Comparison of ENCODE assay signal across 32 cellular contexts in genomic region chr15:28998511-28998910, GRCh38.
DNase-seq lines count a peak whose midpoint lies in the region; ATAC-seq and TF ChIP-seq lines count a peak whose summit lies in the region.
"Had no signal": no experiment of that assay in that cellular context is flagged by ENCODE, and none has a peak within 500 bp of the region (broad histone marks: within the 10 kb centered on the region; RNA-seq: fewer than 3 reads in every experiment).

No MANE protein-coding gene starts in this region.

- H3K4me2 ChIP-seq in mammary epithelial cell (ENCODE audit: insufficient read depth, low read depth, low read length): no peak overlapping the region
- H3K4me2 ChIP-seq: GM23338, neural progenitor cell, smooth muscle cell had no signal

- no peaks in the 10 kb centered on the region for H3K79me2 ChIP-seq in mammary epithelial cell (ENCODE audit: insufficient read depth, low read length)
- H3K79me2 ChIP-seq: parathyroid adenoma had no signal

- dilution Hi-C loops in mammary epithelial cell (cut with HindIII; ENCODE audit: low sequenced_read_pairs): loop anchor here (5.0 kb wide), 1 partner anchor 54 kb away; no protein-coding TSS in a partner anchor

- H3K36me3 ChIP-seq in mammary epithelial cell (ENCODE audit: insufficient read depth, low read length): no peaks in the 10 kb centered on the region
- H3K36me3 ChIP-seq: neural progenitor cell, suprapubic skin, upper lobe of right lung had no signal

- BruUV-seq in MCF 10A (replicated peaks; lab: Mats Ljungman, UMichigan): no TSS peak
- no TSS peak for BruUV-seq in mammary epithelial cell (replicated peaks; lab: Mats Ljungman, UMichigan)

- peaks cover 28% of the 10 kb centered on the region for H3K9me3 ChIP-seq in mammary epithelial cell (replicated peaks; ENCODE audit: insufficient read depth, low read length)
- H3K9me3 ChIP-seq: body of pancreas, suprapubic skin, upper lobe of right lung had no signal

- DNase-seq in MCF 10A (ENCODE audit: unreplicated experiment) (peak; percentile 16), mammary epithelial cell (no peak), SK-MEL-5 (ENCODE audit: low read depth, low spot score) (peak; percentile 28), epithelial cell of esophagus (ENCODE audit: low read depth) (no peak), NCI-H1436 treated with DMSO at 0.1 percent for 48 hours (lab: John Stamatoyannopoulos, UW) (no peak), ACHN (no peak)
- DNase-seq: activated CD4-positive, alpha-beta T cell treated with anti-CD3 and anti-CD28 coated beads, Interleukin-2, amount 50 U/mL, for 48 hours; activated CD4-positive, CD25-positive, alpha-beta regulatory T cell; activated T-cell treated with anti-CD3 and anti-CD28 coated beads, Interleukin-2, amount 50 U/mL, for 72 hours; body of pancreas; Calu3; CD4-positive, CD25-positive, alpha-beta regulatory T cell; DMS79; effector CD8-positive, alpha-beta T cell; Kasumi-1; MV-4-11; NCI-H446 treated with DMSO at 0.1 percent for 48 hours; OCI-M1; stimulated activated naive CD4-positive, alpha-beta T cell; upper lobe of right lung had no signal

- intact Hi-C loops in MCF 10A (cut with micrococcal nuclease) (loop anchor here (1.0 kb wide), 1 partner anchor 92 kb away; no protein-coding TSS in a partner anchor), mammary epithelial cell (cut with micrococcal nuclease) (no loop called here)

- no peak overlapping the region for H3K27ac ChIP-seq in mammary epithelial cell (ENCODE audit: insufficient read depth, low read depth, low read length)
- H3K27ac ChIP-seq: body of pancreas, epithelial cell of prostate, HL-60, neural progenitor cell, parathyroid adenoma, SK-N-MC, suprapubic skin, upper lobe of right lung had no signal

- CTCF ChIA-PET in MCF 10A (lab: Yijun Ruan, JAX): interaction anchor here (0.7 kb wide), 1 partner anchor 60 kb away, joined by 3 read pairs; no protein-coding TSS in a partner anchor
- CTCF ChIA-PET in mammary epithelial cell (lab: Charles Lee; ENCODE audit: low non-redundant PET): no interaction called here

- in situ Hi-C loops in mammary epithelial cell (cut with MboI; ENCODE audit: low sequenced_read_pairs in 2 of 2): no loop called here
- in situ Hi-C loops in SK-MEL-5 (cut with HindIII; ENCODE audit: low pct_unique_long_range_greater_than_20kb, low sequenced_read_pairs): no loop called here
- in situ Hi-C loops in ACHN (cut with HindIII; ENCODE audit: low pct_ligation_motif_present, low pct_unique_long_range_greater_than_20kb, low sequenced_read_pairs): no loop called here

- peak; percentile 19 for TF ChIP-seq CTCF in MCF 10A (IDR thresholded peaks at IDR 0.05; ENCODE audit: unreplicated experiment)
- TF ChIP-seq CTCF in mammary epithelial cell (conservative IDR thresholded peaks at IDR 0.05 in 1 of 2, IDR thresholded peaks at IDR 0.05 in 1 of 2; ENCODE audit: extremely low read depth in 1 of 2, insufficient read depth in 1 of 2, low read depth in 1 of 2, low read length in 2 of 2): no peak
- TF ChIP-seq CTCF in epithelial cell of esophagus (IDR thresholded peaks at IDR 0.05; ENCODE audit: insufficient read depth, low read depth, low read length, missing control alignments): peak; percentile 9

- no peak overlapping the region for H3K27ac Mint-ChIP-seq in MCF 10A (ENCODE audit: low read depth, unreplicated experiment)
- H3K27ac Mint-ChIP-seq: activated T-cell treated with anti-CD3 and anti-CD28 coated beads, Interleukin-2, amount 50 U/mL, for 72 hours; GM23338; memory B cell; neural progenitor cell had no signal

- H3K36me3 Mint-ChIP-seq in MCF 10A (ENCODE audit: insufficient read depth, unreplicated experiment): no peaks in the 10 kb centered on the region
- H3K36me3 Mint-ChIP-seq: memory B cell had no signal

- H3K4me3 Mint-ChIP-seq in MCF 10A (ENCODE audit: unreplicated experiment): no peak overlapping the region
- H3K4me3 Mint-ChIP-seq: activated T-cell treated with anti-CD3 and anti-CD28 coated beads, Interleukin-2, amount 50 U/mL, for 72 hours; CD4-positive, CD25-positive, alpha-beta regulatory T cell; GM23338; memory B cell; neural progenitor cell had no signal

- no peaks in the 10 kb centered on the region for H4K20me1 ChIP-seq in mammary epithelial cell (ENCODE audit: insufficient read depth, low read length)

- POLR2A ChIA-PET in MCF 10A (lab: Yijun Ruan, JAX): no interaction called here

- H3K9ac ChIP-seq in mammary epithelial cell (ENCODE audit: insufficient read depth, low read length): no peak overlapping the region
- H3K9ac ChIP-seq: neural progenitor cell, parathyroid adenoma had no signal

- WGBS in mammary epithelial cell (ENCODE audit: low coverage, missing lambda C conversion rate): 74% methylated on average over 5 of the region's 5 CpGs

- H3K4me3 ChIP-seq in mammary epithelial cell (replicated peaks in 1 of 3; ENCODE audit: insufficient read depth in 1 of 3, low read depth in 2 of 3, low read length in 3 of 3) (no peak overlapping the region), epithelial cell of esophagus (ENCODE audit: low read length) (no peak overlapping the region)
- H3K4me3 ChIP-seq: body of pancreas, GM23338, neural progenitor cell, SK-N-MC, smooth muscle cell, suprapubic skin, upper lobe of right lung had no signal

- H3K4me1 ChIP-seq in mammary epithelial cell (ENCODE audit: insufficient read depth, low read length): no peaks in the 10 kb centered on the region
- H3K4me1 ChIP-seq: body of pancreas, parathyroid adenoma, suprapubic skin, upper lobe of right lung had no signal

- H2AFZ ChIP-seq in mammary epithelial cell (ENCODE audit: low read depth, low read length): no peak overlapping the region
- H2AFZ ChIP-seq: GM23338, neural progenitor cell, parathyroid adenoma had no signal

- H3K27me3 Mint-ChIP-seq in MCF 10A (ENCODE audit: insufficient read depth, unreplicated experiment): peaks cover 9% of the 10 kb centered on the region
- H3K27me3 Mint-ChIP-seq: CD4-positive, CD25-positive, alpha-beta regulatory T cell had no signal

- peaks cover 6% of the 10 kb centered on the region for H3K9me3 Mint-ChIP-seq in MCF 10A (ENCODE audit: unreplicated experiment)
- H3K9me3 Mint-ChIP-seq: activated T-cell treated with anti-CD3 and anti-CD28 coated beads, Interleukin-2, amount 50 U/mL, for 72 hours; CD4-positive, CD25-positive, alpha-beta regulatory T cell; GM23338; memory B cell had no signal

- ATAC-seq in HG03354 (IDR thresholded peaks at IDR 0.05; ENCODE audit: poor library complexity, severe bottlenecking, unreplicated experiment): no peak
- no peak for ATAC-seq in GM19452 (IDR thresholded peaks at IDR 0.05; ENCODE audit: unreplicated experiment)
- ATAC-seq: activated T-cell treated with anti-CD3 and anti-CD28 coated beads, Interleukin-2, amount 50 U/mL, for 72 hours; body of pancreas; GM23338; left lobe of liver; upper lobe of right lung had no signal

- H3K4me1 Mint-ChIP-seq in MCF 10A (ENCODE audit: insufficient read depth, unreplicated experiment): peaks cover 5% of the 10 kb centered on the region
- H3K4me1 Mint-ChIP-seq: memory B cell had no signal

- no peaks in the 10 kb centered on the region for H3K27me3 ChIP-seq in mammary epithelial cell (ENCODE audit: insufficient read depth, low read length)
- H3K27me3 ChIP-seq: body of pancreas, neural progenitor cell, suprapubic skin, upper lobe of right lung had no signal

Comparison
In these comparisons a context has a peak if more than half of its experiments do, and no peak if none do; other contexts are left out.
1. DNase-seq: peak in MCF 10A (single experiment) and SK-MEL-5 (single experiment); none in mammary epithelial cell (single experiment), epithelial cell of esophagus (single experiment), NCI-H1436 treated with DMSO at 0.1 percent for 48 hours (single experiment) and ACHN (single experiment).
2. CTCF ChIP-seq: peak in MCF 10A (single experiment) and epithelial cell of esophagus (single experiment); none in mammary epithelial cell (0 of 2).